ENCODE assay signal across 24 cellular contexts in the genomic region with DNA sequence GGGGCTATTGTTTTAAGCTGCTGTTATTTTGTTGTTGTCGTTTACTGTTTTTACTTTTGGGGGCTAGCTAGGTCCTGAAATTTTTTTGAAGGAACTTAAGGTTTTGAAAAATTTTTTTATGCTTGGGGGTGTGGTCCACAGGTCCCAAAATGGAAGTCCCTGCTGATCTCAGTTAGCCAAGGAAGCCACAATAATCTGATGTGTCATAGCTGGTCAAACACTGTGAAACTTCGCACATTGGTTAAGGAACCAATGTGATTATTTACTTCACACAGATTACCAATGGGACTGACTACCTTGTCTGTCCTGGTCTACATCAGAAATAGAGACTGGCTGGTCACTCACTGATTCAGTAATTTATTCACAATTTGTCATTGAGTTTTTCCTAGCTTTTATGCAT. TPM values are rescaled to one million over a fixed set of nuclear protein-coding genes. Genes with fewer than 3 reads are reported as not detected.
DNase-seq lines count a peak whose midpoint lies in the region; ATAC-seq, FAIRE-seq and TF ChIP-seq lines count a peak whose summit lies in the region.
"Had no signal": no experiment of that assay in that cellular context is flagged by ENCODE, and none has a peak within 500 bp of the region (broad histone marks: within the 10 kb centered on the region; RNA-seq: fewer than 3 reads in every experiment).

No MANE protein-coding gene starts in this region.

- TF ChIP-seq POLR2A in K562 (conservative IDR thresholded peaks at IDR 0.05), result no peak

- no peak overlapping the region for H3K4me2 ChIP-seq in K562 (ENCODE audit: insufficient read depth, low read length)
- H3K4me2 ChIP-seq: BLaER1 had no signal

- peak; percentile 3 for DNase-seq in NK-92 treated with Interleukin-12 subunit alpha and Interleukin-12 subunit beta, amount 100 ng/mL, for 24 hours (lab: John Stamatoyannopoulos, UW)
- DNase-seq in NK-92 (lab: John Stamatoyannopoulos, UW; ENCODE audit: unreplicated experiment) (no peak), NOMO-1 treated with dmso at 0.1 percent for 144 hours (lab: John Stamatoyannopoulos, UW; ENCODE audit: unreplicated experiment) (peak; percentile 3), K562 (ENCODE audit: extremely low read depth in 1 of 4, low spot score in 3 of 4) (peak in 2 of 4 experiments; percentile 36 to 60), cerebellum (ENCODE audit: low spot score) (no peak)
- no peak for DNase-seq in stimulated activated naive CD8-positive, alpha-beta T cell treated with anti-CD3 and anti-CD28 coated beads, Interleukin-15, Interleukin-2, amounts not matched to agents 100 U/mL and 50 U/mL, for 24 hours
- DNase-seq in activated naive CD4-positive, alpha-beta T cell treated with Interleukin-2 at 50 U/mL for 16 hours, result no peak
- DNase-seq: 8988T; activated CD4-positive, alpha-beta T cell treated with anti-CD3 and anti-CD28 coated beads, Interleukin-2, amount 10 ng/mL, durations not matched to agents 24 days and 14 days; dermis blood vessel endothelial cell; GDM1; mucosa of descending colon; NCI-H1092; NCI-H2029; NCI-H226; Right ventricle myocardium superior; SW 1271 had no signal

- FAIRE-seq in K562 (lab: Jason Lieb, UNC), result peak; percentile 75
- FAIRE-seq: endothelial cell of umbilical vein, islet of Langerhans, TTC549 had no signal

- H2AFZ ChIP-seq in K562 (ENCODE audit: low read depth, low read length), result peak overlapping the region; percentile 78

- H3K4me3 ChIP-seq in K562, result no peak overlapping the region
- H3K4me3 ChIP-seq: BLaER1, mucosa of descending colon, suprapubic skin, vagina had no signal

- no peak overlapping the region for H3K9ac ChIP-seq in K562 (ENCODE audit: insufficient read depth in 1 of 2, low read depth in 2 of 2, low read length in 2 of 2)
- H3K9ac ChIP-seq: BLaER1 had no signal

- H3K79me2 ChIP-seq in K562 (ENCODE audit: control insufficient read depth, insufficient read depth, low read length), result no peaks in the 10 kb centered on the region

- TF ChIP-seq CTCF in K562 (IDR thresholded peaks at IDR 0.05 in 2 of 3, conservative IDR thresholded peaks at IDR 0.05 in 1 of 3; ENCODE audit: insufficient read depth in 2 of 3, low read depth in 1 of 3, low read length in 3 of 3), result no peak

- no TSS peak for BruUV-seq in K562 (replicated peaks; lab: Mats Ljungman, UMichigan)

- 8% methylated on average over 2 of the region's 2 CpGs for WGBS in K562 (ENCODE audit: insufficient coverage, low coverage, missing lambda C conversion rate)

- H3K36me3 ChIP-seq in K562 (ENCODE audit: control insufficient read depth, insufficient read depth, low read length), result no peaks in the 10 kb centered on the region
- H3K36me3 ChIP-seq: BLaER1, suprapubic skin, vagina had no signal

- in situ Hi-C loops in K562 (cut with MboI), result no loop called here

- no peak for TF ChIP-seq RAD21 in K562 (CRISPR knock-in tag; conservative IDR thresholded peaks at IDR 0.05 in 1 of 2, IDR thresholded peaks at IDR 0.05 in 1 of 2)

- no peaks in the 10 kb centered on the region for H3K9me3 ChIP-seq in K562 (replicated peaks; ENCODE audit: control insufficient read depth, insufficient read depth, low read depth, low read length)
- H3K9me3 ChIP-seq: mucosa of descending colon, suprapubic skin, vagina had no signal

- peaks cover 0 to 5% of the 10 kb centered on the region in 2 experiments; a peak in 3 of 5 replicates for H3K4me1 ChIP-seq in K562 (replicated peaks in 1 of 2; ENCODE audit: control insufficient read depth in 2 of 2, insufficient read depth in 2 of 2, low read length in 2 of 2)
- H3K4me1 ChIP-seq: BLaER1, suprapubic skin, vagina had no signal

- no peaks in the 10 kb centered on the region for H3K9me1 ChIP-seq in K562 (ENCODE audit: control insufficient read depth, insufficient read depth, low read length)

- no peak for TF ChIP-seq EP300 in K562 (IDR thresholded peaks at IDR 0.05; ENCODE audit: low read length)

- H4K20me1 ChIP-seq in K562 (replicated peaks; ENCODE audit: control insufficient read depth, insufficient read depth, low read length), result no peaks in the 10 kb centered on the region
- H4K20me1 ChIP-seq: BLaER1 had no signal

- intact Hi-C loops in K562 (cut with micrococcal nuclease), result no loop called here

- H3K27ac ChIP-seq in K562 (ENCODE audit: extremely low read depth, low read depth, low read length), result peak overlapping the region; percentile 23; the same call in 1 of the 3 replicates
- H3K27ac ChIP-seq: BLaER1, suprapubic skin, vagina had no signal

- no peaks in the 10 kb centered on the region for H3K27me3 ChIP-seq in K562 (ENCODE audit: control insufficient read depth in 2 of 2, insufficient read depth in 2 of 2, low read length in 2 of 2)
- H3K27me3 ChIP-seq: BLaER1, suprapubic skin, vagina had no signal

- ATAC-seq in K562, result peak; percentile 90
- peak; percentile 52 for ATAC-seq in stimulated activated naive CD8-positive, alpha-beta T cell treated with anti-CD3 and anti-CD28 coated beads, Interleukin-15, Interleukin-2, amounts not matched to agents 100 U/mL and 50 U/mL, for 24 hours
- ATAC-seq in HG03442 (IDR thresholded peaks at IDR 0.05; ENCODE audit: unreplicated experiment), result no peak
- ATAC-seq: mucosa of descending colon had no signal

- CTCF ChIA-PET in K562 (lab: Yijun Ruan, JAX; ENCODE audit: low intra/inter-chr PET ratio), result no interaction called here

- POLR2A ChIA-PET in K562 (lab: Yijun Ruan, JAX), result no interaction called here

TF ChIP-seq in K562, 482 proteins besides CTCF, POLR2A, EP300 and RAD21 (continues in another document):
- TF ChIP-seq, protein P1, sequence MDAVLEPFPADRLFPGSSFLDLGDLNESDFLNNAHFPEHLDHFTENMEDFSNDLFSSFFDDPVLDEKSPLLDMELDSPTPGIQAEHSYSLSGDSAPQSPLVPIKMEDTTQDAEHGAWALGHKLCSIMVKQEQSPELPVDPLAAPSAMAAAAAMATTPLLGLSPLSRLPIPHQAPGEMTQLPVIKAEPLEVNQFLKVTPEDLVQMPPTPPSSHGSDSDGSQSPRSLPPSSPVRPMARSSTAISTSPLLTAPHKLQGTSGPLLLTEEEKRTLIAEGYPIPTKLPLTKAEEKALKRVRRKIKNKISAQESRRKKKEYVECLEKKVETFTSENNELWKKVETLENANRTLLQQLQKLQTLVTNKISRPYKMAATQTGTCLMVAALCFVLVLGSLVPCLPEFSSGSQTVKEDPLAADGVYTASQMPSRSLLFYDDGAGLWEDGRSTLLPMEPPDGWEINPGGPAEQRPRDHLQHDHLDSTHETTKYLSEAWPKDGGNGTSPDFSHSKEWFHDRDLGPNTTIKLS (IDR thresholded peaks at IDR 0.05; ENCODE audit: borderline replicate concordance, low read depth), result no peak
- TF ChIP-seq KLF6 (CRISPR knock-in tag; IDR thresholded peaks at IDR 0.05; ENCODE audit: borderline replicate concordance) (no peak), NR1H2 (CRISPR knock-in tag; IDR thresholded peaks at IDR 0.05) (no peak), ZNF561 (CRISPR knock-in tag; conservative IDR thresholded peaks at IDR 0.05) (no peak), PML (IDR thresholded peaks at IDR 0.05; ENCODE audit: low read length) (no peak), C11orf30 (IDR thresholded peaks at IDR 0.05; ENCODE audit: low read depth) (0 out of 2 replicates have a peak, but pooled peaks have one; percentile 35), SMARCE1 (IDR thresholded peaks at IDR 0.05) (no peak), ZNF699 (CRISPR knock-in tag; IDR thresholded peaks at IDR 0.05; ENCODE audit: insufficient replicate concordance) (no peak), MYNN (IDR thresholded peaks at IDR 0.05) (no peak), MYNN (CRISPR knock-in tag; IDR thresholded peaks at IDR 0.05) (no peak), L3MBTL2 (IDR thresholded peaks at IDR 0.05) (peak; percentile 40; the same call in 1 of the 2 replicates), FOSL1 (tag; conservative IDR thresholded peaks at IDR 0.05) (0 out of 2 replicates have a peak, but pooled peaks have one; percentile 37), NFE2 (IDR thresholded peaks at IDR 0.05; ENCODE audit: low read depth) (peak; percentile 66), NR2C1 (IDR thresholded peaks at IDR 0.05) (no peak), NR2C1 (tag; IDR thresholded peaks at IDR 0.05) (no peak), PHF8 (IDR thresholded peaks at IDR 0.05; ENCODE audit: borderline replicate concordance, low read length) (no peak)
- TF ChIP-seq, protein P2, sequence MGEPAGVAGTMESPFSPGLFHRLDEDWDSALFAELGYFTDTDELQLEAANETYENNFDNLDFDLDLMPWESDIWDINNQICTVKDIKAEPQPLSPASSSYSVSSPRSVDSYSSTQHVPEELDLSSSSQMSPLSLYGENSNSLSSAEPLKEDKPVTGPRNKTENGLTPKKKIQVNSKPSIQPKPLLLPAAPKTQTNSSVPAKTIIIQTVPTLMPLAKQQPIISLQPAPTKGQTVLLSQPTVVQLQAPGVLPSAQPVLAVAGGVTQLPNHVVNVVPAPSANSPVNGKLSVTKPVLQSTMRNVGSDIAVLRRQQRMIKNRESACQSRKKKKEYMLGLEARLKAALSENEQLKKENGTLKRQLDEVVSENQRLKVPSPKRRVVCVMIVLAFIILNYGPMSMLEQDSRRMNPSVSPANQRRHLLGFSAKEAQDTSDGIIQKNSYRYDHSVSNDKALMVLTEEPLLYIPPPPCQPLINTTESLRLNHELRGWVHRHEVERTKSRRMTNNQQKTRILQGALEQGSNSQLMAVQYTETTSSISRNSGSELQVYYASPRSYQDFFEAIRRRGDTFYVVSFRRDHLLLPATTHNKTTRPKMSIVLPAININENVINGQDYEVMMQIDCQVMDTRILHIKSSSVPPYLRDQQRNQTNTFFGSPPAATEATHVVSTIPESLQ (CRISPR knock-in tag; IDR thresholded peaks at IDR 0.05), result no peak

RNA-seq across cellular contexts. Expression of a gene that starts 29.5 kb away (rescaled TPM):
- 25.8 and 69.5 TPM in 2 replicates for total RNA-seq in K562 (2011; cell fraction: chromatin; rRNA removed; ENCODE audit: low replicate concordance)
- total RNA-seq in K562 (2011; cell fraction: nucleolus; rRNA removed), result 12.5 and 14.9 TPM in 2 replicates
- 25.1 and 44.4 TPM in 2 replicates for total RNA-seq in K562 (2011; cell fraction: nucleoplasm; rRNA removed)
- 18.8 and 24.7 TPM in 2 replicates for total RNA-seq in K562 (2014; rRNA removed)
- total RNA-seq in K562 (2014; rRNA removed; fragmentation: Illumina TruSeq; extraction: Trizol), result 37.0 and 41.1 TPM in 2 replicates
- total RNA-seq in K562 (2015; rRNA removed; fragmentation: Illumina TruSeq; extraction: Trizol), result 26.5 and 38.1 TPM in 2 replicates
- total RNA-seq in K562 (2021), result 37.9 and 43.0 TPM in 2 replicates
- 31.2 and 39.8 TPM in 2 replicates for polyA plus RNA-seq in K562 (2011; rRNA removed)
- polyA plus RNA-seq in K562 (2011; cell fraction: cytosol; rRNA removed), result 7.6 and 15.5 TPM in 2 replicates
- 22.5 and 31.5 TPM in 2 replicates for polyA plus RNA-seq in K562 (2011; cell fraction: nucleus; rRNA removed)
- 16.3 and 36.3 TPM in 2 replicates for polyA plus RNA-seq in K562 (2012)
- 40.4 and 44.7 TPM in 2 replicates for polyA plus RNA-seq in K562 (2014; fragmentation: Illumina TruSeq; extraction: Trizol)
- polyA plus RNA-seq in K562 (2014; fragmentation: Nextera tagmentation; extraction: Ambion mirVana), result 10 to 100 TPM; 11.2 to 16.0 TPM
- polyA plus RNA-seq in K562 (2014; rRNA removed), result 33.3 and 40.6 TPM in 2 replicates
- 41.3 and 50.1 TPM in 2 replicates for polyA minus RNA-seq in K562 (2011; rRNA and poly(A)+ RNA removed)
- polyA minus RNA-seq in K562 (2011; cell fraction: cytosol; rRNA and poly(A)+ RNA removed), result 13.6 and 20.0 TPM in 2 replicates
- polyA minus RNA-seq in K562 (2011; cell fraction: nucleus; rRNA and poly(A)+ RNA removed), result 25.4 and 45.8 TPM in 2 replicates
- 28.8 TPM for total RNA-seq in cerebellum

Comparison
In these comparisons a context has a peak if more than half of its experiments do, and no peak if none do; other contexts are left out.
1. DNase-seq: peak in NK-92 treated with Interleukin-12 subunit alpha and Interleukin-12 subunit beta, amount 100 ng/mL, for 24 hours (single experiment) and NOMO-1 treated with dmso at 0.1 percent for 144 hours (single experiment); none in NK-92 (single experiment), stimulated activated naive CD8-positive, alpha-beta T cell treated with anti-CD3 and anti-CD28 coated beads, Interleukin-15, Interleukin-2, amounts not matched to agents 100 U/mL and 50 U/mL, for 24 hours (single experiment), activated naive CD4-positive, alpha-beta T cell treated with Interleukin-2 at 50 U/mL for 16 hours (single experiment) and cerebellum (single experiment).